Comparison of ENCODE assay signal across 1 cellular context in the genomic region with DNA sequence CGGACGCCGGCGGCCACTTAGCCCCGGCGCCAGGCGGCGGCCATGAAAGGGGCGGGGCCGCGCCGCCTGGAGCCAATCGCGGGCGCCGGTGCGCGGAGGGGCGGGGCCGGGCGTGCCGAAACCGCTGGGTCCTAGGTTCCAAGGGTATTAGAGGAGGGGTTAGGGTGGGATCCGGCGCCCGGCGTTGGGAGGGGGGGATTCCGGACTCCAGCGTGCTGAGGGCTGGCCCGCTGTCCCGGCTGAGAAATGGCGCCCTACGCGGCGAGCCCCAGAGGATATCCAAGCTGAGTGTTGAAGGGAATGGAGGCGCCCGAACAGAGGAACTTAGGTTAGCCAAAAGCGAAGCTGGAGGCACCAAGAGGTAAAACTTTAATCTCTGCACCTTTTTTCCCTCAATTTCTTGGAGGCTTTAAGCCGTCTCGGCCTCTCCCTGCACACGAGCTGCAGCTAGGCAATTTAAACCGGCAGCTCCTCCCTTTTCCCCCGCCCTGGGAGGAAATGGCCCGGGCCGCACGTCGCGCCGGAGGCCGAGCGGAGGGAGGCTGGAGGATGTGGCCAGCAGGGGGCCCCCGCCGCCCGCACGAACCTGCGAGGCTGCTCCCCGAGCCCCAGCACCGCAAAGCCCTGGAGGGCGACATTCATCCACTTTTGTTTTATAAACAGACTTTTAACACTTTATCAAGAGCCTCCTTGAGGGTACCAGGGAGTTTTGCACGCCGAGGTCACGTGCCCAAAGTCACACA.
TF ChIP-seq lines count a peak whose summit lies in the region.

A gene with protein sequence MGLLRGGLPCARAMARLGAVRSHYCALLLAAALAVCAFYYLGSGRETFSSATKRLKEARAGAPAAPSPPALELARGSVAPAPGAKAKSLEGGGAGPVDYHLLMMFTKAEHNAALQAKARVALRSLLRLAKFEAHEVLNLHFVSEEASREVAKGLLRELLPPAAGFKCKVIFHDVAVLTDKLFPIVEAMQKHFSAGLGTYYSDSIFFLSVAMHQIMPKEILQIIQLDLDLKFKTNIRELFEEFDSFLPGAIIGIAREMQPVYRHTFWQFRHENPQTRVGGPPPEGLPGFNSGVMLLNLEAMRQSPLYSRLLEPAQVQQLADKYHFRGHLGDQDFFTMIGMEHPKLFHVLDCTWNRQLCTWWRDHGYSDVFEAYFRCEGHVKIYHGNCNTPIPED (minus strand): TSS at position 44 of the 743 bp plus-strand sequence. CDS start 101 bp downstream, outside the sequence.

TF ChIP-seq in HepG2, 621 proteins besides CTCF, POLR2A, EP300 and RAD21 (continued from another document and continues in another):
- TF ChIP-seq, protein P1, sequence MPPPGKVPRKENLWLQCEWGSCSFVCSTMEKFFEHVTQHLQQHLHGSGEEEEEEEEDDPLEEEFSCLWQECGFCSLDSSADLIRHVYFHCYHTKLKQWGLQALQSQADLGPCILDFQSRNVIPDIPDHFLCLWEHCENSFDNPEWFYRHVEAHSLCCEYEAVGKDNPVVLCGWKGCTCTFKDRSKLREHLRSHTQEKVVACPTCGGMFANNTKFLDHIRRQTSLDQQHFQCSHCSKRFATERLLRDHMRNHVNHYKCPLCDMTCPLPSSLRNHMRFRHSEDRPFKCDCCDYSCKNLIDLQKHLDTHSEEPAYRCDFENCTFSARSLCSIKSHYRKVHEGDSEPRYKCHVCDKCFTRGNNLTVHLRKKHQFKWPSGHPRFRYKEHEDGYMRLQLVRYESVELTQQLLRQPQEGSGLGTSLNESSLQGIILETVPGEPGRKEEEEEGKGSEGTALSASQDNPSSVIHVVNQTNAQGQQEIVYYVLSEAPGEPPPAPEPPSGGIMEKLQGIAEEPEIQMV (CRISPR knock-in tag; IDR thresholded peaks at IDR 0.05; ENCODE audit: low read depth): no peak
- TF ChIP-seq, protein P2, sequence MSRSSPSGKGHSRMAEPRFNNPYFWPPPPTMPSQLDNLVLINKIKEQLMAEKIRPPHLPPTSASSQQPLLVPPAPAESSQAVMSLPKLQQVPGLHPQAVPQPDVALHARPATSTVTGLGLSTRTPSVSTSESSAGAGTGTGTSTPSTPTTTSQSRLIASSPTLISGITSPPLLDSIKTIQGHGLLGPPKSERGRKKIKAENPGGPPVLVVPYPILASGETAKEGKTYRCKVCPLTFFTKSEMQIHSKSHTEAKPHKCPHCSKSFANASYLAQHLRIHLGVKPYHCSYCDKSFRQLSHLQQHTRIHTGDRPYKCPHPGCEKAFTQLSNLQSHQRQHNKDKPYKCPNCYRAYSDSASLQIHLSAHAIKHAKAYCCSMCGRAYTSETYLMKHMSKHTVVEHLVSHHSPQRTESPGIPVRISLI (CRISPR knock-in tag; IDR thresholded peaks at IDR 0.05; ENCODE audit: borderline replicate concordance): peak; percentile 36; the same call in 1 of the 2 replicates
- TF ChIP-seq TGIF2 (CRISPR knock-in tag; IDR thresholded peaks at IDR 0.05): no peak
- peak; percentile 51; the same call in 1 of the 2 replicates for TF ChIP-seq ZMYM3 (CRISPR knock-in tag; IDR thresholded peaks at IDR 0.05)
- TF ChIP-seq, protein P3, sequence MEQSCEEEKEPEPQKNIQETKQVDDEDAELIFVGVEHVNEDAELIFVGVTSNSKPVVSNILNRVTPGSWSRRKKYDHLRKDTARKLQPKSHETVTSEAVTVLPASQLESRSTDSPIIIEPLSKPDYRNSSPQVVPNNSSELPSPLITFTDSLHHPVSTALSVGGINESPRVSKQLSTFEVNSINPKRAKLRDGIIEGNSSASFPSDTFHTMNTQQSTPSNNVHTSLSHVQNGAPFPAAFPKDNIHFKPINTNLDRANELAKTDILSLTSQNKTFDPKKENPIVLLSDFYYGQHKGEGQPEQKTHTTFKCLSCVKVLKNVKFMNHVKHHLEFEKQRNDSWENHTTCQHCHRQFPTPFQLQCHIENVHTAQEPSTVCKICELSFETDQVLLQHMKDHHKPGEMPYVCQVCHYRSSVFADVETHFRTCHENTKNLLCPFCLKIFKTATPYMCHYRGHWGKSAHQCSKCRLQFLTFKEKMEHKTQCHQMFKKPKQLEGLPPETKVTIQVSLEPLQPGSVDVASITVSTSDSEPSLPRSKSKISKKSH (CRISPR knock-in tag; IDR thresholded peaks at IDR 0.05; ENCODE audit: borderline replicate concordance): peak; percentile 44; the same call in 1 of the 2 replicates
- TF ChIP-seq, protein P4, sequence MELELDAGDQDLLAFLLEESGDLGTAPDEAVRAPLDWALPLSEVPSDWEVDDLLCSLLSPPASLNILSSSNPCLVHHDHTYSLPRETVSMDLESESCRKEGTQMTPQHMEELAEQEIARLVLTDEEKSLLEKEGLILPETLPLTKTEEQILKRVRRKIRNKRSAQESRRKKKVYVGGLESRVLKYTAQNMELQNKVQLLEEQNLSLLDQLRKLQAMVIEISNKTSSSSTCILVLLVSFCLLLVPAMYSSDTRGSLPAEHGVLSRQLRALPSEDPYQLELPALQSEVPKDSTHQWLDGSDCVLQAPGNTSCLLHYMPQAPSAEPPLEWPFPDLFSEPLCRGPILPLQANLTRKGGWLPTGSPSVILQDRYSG (CRISPR knock-in tag; IDR thresholded peaks at IDR 0.05): no peak
- TF ChIP-seq ZNF605 (CRISPR knock-in tag; IDR thresholded peaks at IDR 0.05): peak; percentile 90
- TF ChIP-seq ZBTB7B (CRISPR knock-in tag; IDR thresholded peaks at IDR 0.05): 0 out of 2 replicates have a peak, but pooled peaks have one; percentile 20
- TF ChIP-seq CHD4 (IDR thresholded peaks at IDR 0.05; ENCODE audit: borderline replicate concordance, low read length): 0 out of 2 replicates have a peak, but pooled peaks have one; percentile 35
- peak; percentile 73 for TF ChIP-seq TBX2 (CRISPR knock-in tag; IDR thresholded peaks at IDR 0.05; ENCODE audit: borderline replicate concordance)
- TF ChIP-seq, protein P5, sequence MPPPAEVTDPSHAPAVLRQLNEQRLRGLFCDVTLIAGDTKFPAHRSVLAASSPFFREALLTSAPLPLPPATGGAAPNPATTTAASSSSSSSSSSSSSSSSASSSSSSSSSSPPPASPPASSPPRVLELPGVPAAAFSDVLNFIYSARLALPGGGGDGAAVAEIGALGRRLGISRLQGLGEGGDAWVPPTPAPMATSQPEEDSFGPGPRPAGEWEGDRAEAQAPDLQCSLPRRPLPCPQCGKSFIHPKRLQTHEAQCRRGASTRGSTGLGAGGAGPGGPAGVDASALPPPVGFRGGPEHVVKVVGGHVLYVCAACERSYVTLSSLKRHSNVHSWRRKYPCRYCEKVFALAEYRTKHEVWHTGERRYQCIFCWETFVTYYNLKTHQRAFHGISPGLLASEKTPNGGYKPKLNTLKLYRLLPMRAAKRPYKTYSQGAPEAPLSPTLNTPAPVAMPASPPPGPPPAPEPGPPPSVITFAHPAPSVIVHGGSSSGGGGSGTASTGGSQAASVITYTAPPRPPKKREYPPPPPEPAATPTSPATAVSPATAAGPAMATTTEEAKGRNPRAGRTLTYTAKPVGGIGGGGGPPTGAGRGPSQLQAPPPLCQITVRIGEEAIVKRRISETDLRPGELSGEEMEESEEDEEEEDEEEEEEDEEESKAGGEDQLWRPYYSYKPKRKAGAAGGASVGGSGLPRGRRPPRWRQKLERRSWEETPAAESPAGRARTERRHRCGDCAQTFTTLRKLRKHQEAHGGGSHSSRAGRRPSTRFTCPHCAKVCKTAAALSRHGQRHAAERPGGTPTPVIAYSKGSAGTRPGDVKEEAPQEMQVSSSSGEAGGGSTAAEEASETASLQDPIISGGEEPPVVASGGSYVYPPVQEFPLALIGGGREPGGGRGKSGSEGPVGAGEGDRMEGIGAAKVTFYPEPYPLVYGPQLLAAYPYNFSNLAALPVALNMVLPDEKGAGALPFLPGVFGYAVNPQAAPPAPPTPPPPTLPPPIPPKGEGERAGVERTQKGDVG (CRISPR knock-in tag; IDR thresholded peaks at IDR 0.05; ENCODE audit: borderline replicate concordance): peak; percentile 40; the same call in 1 of the 2 replicates
- TF ChIP-seq, protein P6, sequence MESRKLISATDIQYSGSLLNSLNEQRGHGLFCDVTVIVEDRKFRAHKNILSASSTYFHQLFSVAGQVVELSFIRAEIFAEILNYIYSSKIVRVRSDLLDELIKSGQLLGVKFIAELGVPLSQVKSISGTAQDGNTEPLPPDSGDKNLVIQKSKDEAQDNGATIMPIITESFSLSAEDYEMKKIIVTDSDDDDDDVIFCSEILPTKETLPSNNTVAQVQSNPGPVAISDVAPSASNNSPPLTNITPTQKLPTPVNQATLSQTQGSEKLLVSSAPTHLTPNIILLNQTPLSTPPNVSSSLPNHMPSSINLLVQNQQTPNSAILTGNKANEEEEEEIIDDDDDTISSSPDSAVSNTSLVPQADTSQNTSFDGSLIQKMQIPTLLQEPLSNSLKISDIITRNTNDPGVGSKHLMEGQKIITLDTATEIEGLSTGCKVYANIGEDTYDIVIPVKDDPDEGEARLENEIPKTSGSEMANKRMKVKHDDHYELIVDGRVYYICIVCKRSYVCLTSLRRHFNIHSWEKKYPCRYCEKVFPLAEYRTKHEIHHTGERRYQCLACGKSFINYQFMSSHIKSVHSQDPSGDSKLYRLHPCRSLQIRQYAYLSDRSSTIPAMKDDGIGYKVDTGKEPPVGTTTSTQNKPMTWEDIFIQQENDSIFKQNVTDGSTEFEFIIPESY (CRISPR knock-in tag; IDR thresholded peaks at IDR 0.05): peak; percentile 59; the same call in 1 of the 2 replicates
- no peak for TF ChIP-seq ZNF746 (CRISPR knock-in tag; IDR thresholded peaks at IDR 0.05)
- peak; percentile 96 for TF ChIP-seq KDM3A (CRISPR knock-in tag; IDR thresholded peaks at IDR 0.05; ENCODE audit: low read depth)
- no peak for TF ChIP-seq CCAR2 (optimal IDR thresholded peaks at IDR 0.05; ENCODE audit: low read depth, low read length)
- TF ChIP-seq U2AF1 (optimal IDR thresholded peaks at IDR 0.05; ENCODE audit: low read depth, low read length): peak; percentile 15
- peak; percentile 24; the same call in 1 of the 2 replicates for TF ChIP-seq NKX3-1 (CRISPR knock-in tag; IDR thresholded peaks at IDR 0.05)
- TF ChIP-seq ATAD3A (CRISPR knock-in tag; IDR thresholded peaks at IDR 0.05): no peak
- TF ChIP-seq, protein P7, sequence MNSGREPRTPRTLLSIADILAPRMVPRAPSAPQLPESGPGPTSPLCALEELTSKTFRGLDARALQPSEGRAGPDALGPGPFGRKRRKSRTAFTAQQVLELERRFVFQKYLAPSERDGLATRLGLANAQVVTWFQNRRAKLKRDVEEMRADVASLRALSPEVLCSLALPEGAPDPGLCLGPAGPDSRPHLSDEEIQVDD (CRISPR knock-in tag; IDR thresholded peaks at IDR 0.05; ENCODE audit: borderline replicate concordance): no peak
- TF ChIP-seq NR2F1 (CRISPR knock-in tag; IDR thresholded peaks at IDR 0.05): no peak
- TF ChIP-seq FOXC1 (CRISPR knock-in tag; IDR thresholded peaks at IDR 0.05; ENCODE audit: borderline replicate concordance): no peak
- peak; percentile 64; the same call in 1 of the 2 replicates for TF ChIP-seq ZNF235 (CRISPR knock-in tag; IDR thresholded peaks at IDR 0.05; ENCODE audit: borderline replicate concordance)
- TF ChIP-seq HMG20B (CRISPR knock-in tag; conservative IDR thresholded peaks at IDR 0.05): peak; percentile 25; the same call in 1 of the 2 replicates
- TF ChIP-seq ZBTB20 (CRISPR knock-in tag; IDR thresholded peaks at IDR 0.05; ENCODE audit: borderline replicate concordance, low read depth): no peak
- peak; percentile 61; the same call in 1 of the 2 replicates for TF ChIP-seq MEIS1 (CRISPR knock-in tag; IDR thresholded peaks at IDR 0.05; ENCODE audit: borderline replicate concordance)
- TF ChIP-seq ZFP37 (CRISPR knock-in tag; IDR thresholded peaks at IDR 0.05; ENCODE audit: borderline replicate concordance): 0 out of 2 replicates have a peak, but pooled peaks have one; percentile 76
- no peak for TF ChIP-seq ZNF660 (CRISPR knock-in tag; IDR thresholded peaks at IDR 0.05; ENCODE audit: borderline replicate concordance, low read depth)
- TF ChIP-seq ZSCAN12 (CRISPR knock-in tag; IDR thresholded peaks at IDR 0.05): no peak
- TF ChIP-seq RBFOX2 (IDR thresholded peaks at IDR 0.05; ENCODE audit: low read depth, low read length): no peak
- peak; percentile 70 for TF ChIP-seq MAZ (IDR thresholded peaks at IDR 0.05; ENCODE audit: borderline replicate concordance, low read depth, low read length)
- peak; percentile 54 for TF ChIP-seq MAZ (CRISPR knock-in tag; IDR thresholded peaks at IDR 0.05; ENCODE audit: low read depth)
- TF ChIP-seq SRSF1 (optimal IDR thresholded peaks at IDR 0.05; ENCODE audit: low read depth, low read length): no peak
- TF ChIP-seq POLR2AphosphoS5 (IDR thresholded peaks at IDR 0.05; ENCODE audit: low read depth, low read length): peak; percentile 51; the same call in 1 of the 2 replicates
- TF ChIP-seq, protein P8, sequence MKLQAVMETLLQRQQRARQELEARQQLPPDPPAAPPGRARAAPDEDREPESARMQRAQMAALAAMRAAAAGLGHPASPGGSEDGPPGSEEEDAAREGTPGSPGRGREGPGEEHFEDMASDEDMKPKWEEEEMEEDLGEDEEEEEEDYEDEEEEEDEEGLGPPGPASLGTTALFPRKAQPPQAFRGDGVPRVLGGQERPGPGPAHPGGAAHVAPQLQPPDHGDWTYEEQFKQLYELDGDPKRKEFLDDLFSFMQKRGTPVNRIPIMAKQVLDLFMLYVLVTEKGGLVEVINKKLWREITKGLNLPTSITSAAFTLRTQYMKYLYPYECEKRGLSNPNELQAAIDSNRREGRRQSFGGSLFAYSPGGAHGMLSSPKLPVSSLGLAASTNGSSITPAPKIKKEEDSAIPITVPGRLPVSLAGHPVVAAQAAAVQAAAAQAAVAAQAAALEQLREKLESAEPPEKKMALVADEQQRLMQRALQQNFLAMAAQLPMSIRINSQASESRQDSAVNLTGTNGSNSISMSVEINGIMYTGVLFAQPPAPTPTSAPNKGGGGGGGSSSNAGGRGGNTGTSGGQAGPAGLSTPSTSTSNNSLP (IDR thresholded peaks at IDR 0.05; ENCODE audit: low read depth, low read length): no peak
- TF ChIP-seq, protein P9, sequence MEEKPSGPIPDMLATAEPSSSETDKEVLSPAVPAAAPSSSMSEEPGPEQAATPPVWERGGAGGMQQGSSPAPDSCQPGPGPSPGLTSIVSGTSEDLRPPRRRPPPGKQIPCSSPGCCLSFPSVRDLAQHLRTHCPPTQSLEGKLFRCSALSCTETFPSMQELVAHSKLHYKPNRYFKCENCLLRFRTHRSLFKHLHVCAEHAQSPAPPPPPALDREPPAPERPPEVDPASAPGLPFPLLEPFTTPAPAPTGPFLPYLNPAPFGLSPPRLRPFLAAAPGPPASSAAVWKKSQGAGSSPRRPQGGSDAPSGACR (CRISPR knock-in tag; IDR thresholded peaks at IDR 0.05): peak; percentile 48; the same call in 1 of the 2 replicates
- no peak for TF ChIP-seq ZNF724P (CRISPR knock-in tag; IDR thresholded peaks at IDR 0.05; ENCODE audit: borderline replicate concordance)
- peak; percentile 24; the same call in 1 of the 2 replicates for TF ChIP-seq NCOR1 (IDR thresholded peaks at IDR 0.05; ENCODE audit: borderline replicate concordance, low read length)
- TF ChIP-seq, protein P10, sequence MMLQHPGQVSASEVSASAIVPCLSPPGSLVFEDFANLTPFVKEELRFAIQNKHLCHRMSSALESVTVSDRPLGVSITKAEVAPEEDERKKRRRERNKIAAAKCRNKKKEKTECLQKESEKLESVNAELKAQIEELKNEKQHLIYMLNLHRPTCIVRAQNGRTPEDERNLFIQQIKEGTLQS (CRISPR knock-in tag; IDR thresholded peaks at IDR 0.05): no peak; the same call in 1 of the 2 replicates
- TF ChIP-seq ZSCAN30 (CRISPR knock-in tag; IDR thresholded peaks at IDR 0.05): no peak
- peak; percentile 24; the same call in 1 of the 2 replicates for TF ChIP-seq NCOA2 (CRISPR knock-in tag; IDR thresholded peaks at IDR 0.05)
